In genomic region chr21:34074283-34075098, GRCh38 we compare ENCODE assay signal across 8 cellular contexts.
DNase-seq lines count a peak whose midpoint lies in the region; ATAC-seq and TF ChIP-seq lines count a peak whose summit lies in the region.

No MANE protein-coding gene starts in this region.

- no peaks in the 10 kb centered on the region for H3K36me3 ChIP-seq in iPS-15b (ENCODE audit: control insufficient read depth, insufficient read depth, low read length)

- no peaks in the 10 kb centered on the region for H3K9me3 ChIP-seq in iPS-15b (ENCODE audit: control insufficient read depth, insufficient read depth, low read length)

- peaks cover 18% of the 10 kb centered on the region for H3K36me3 Mint-ChIP-seq in activated naive CD4-positive, alpha-beta T cell treated with anti-CD3 and anti-CD28 coated beads, Interleukin-2, amount 50 U/mL, for 24 hours

- peaks cover 61% of the 10 kb centered on the region for H3K4me1 Mint-ChIP-seq in activated naive CD4-positive, alpha-beta T cell treated with anti-CD3 and anti-CD28 coated beads, Interleukin-2, amount 50 U/mL, for 24 hours

- peaks cover 7% of the 10 kb centered on the region for H3K4me1 ChIP-seq in iPS-15b (ENCODE audit: control insufficient read depth, insufficient read depth, low read length)

- no peaks in the 10 kb centered on the region for H3K9me3 Mint-ChIP-seq in activated naive CD4-positive, alpha-beta T cell treated with anti-CD3 and anti-CD28 coated beads, Interleukin-2, amount 50 U/mL, for 24 hours

- H3K27me3 ChIP-seq in iPS-15b (ENCODE audit: control insufficient read depth, insufficient read depth, low read length) = peaks cover 12% of the 10 kb centered on the region

- H3K4me3 ChIP-seq in AG10803 (ENCODE audit: low read length) = peak overlapping the region; percentile 71
- H3K4me3 ChIP-seq in iPS-15b (ENCODE audit: low read depth, low read length) = peak overlapping the region; percentile 60

- H3K27me3 Mint-ChIP-seq in activated naive CD4-positive, alpha-beta T cell treated with anti-CD3 and anti-CD28 coated beads, Interleukin-2, amount 50 U/mL, for 24 hours = no peaks in the 10 kb centered on the region

- peak overlapping the region; percentile 94 for H3K27ac Mint-ChIP-seq in activated naive CD4-positive, alpha-beta T cell treated with anti-CD3 and anti-CD28 coated beads, Interleukin-2, amount 50 U/mL, for 24 hours

- H3K4me3 Mint-ChIP-seq in activated naive CD4-positive, alpha-beta T cell treated with anti-CD3 and anti-CD28 coated beads, Interleukin-2, amount 50 U/mL, for 24 hours = peak overlapping the region; percentile 95

- peak overlapping the region; percentile 37 for H3K9ac ChIP-seq in iPS-15b (ENCODE audit: low read depth, low read length)

- TF ChIP-seq CTCF in AG10803 (conservative IDR thresholded peaks at IDR 0.05; ENCODE audit: low read length) (peak; percentile 10; the same call in 1 of the 2 replicates), GM10266 (IDR thresholded peaks at IDR 0.05; ENCODE audit: control insufficient read depth, insufficient read depth, low read depth, missing control alignments) (no peak)

- DNase-seq in AG10803 (ENCODE audit: low read depth) (no peak), GM10266 (ENCODE audit: extremely low spot score) (no peak), NCI-H524 treated with DMSO at 0.1 percent for 48 hours (lab: John Stamatoyannopoulos, UW) (no peak), NCI-H1436 treated with DMSO at 0.1 percent for 48 hours (lab: John Stamatoyannopoulos, UW) (no peak)
- peak; percentile 35 for DNase-seq in stimulated activated CD8-positive, alpha-beta memory T cell treated with anti-CD3 and anti-CD28 coated beads, Interleukin-4, amount 100 ng/mL, for 48 hours

- peak; percentile 5 for ATAC-seq in HG02938 (IDR thresholded peaks at IDR 0.05; ENCODE audit: unreplicated experiment)
